ENCODE assay signal across 3 cellular contexts in genomic region chr18:72504866-72505265, GRCh38.
"Had no signal": no experiment of that assay in that cellular context is flagged by ENCODE, and none has a peak within 500 bp of the region (broad histone marks: within the 10 kb centered on the region; RNA-seq: fewer than 3 reads in every experiment).

No MANE protein-coding gene starts in this region.

- H3K4me3 ChIP-seq: GM12878 had no signal

- ATAC-seq: GM12878 had no signal

- DNase-seq: GDM1, GF-D8 had no signal
